In genomic region chr17:31487063-31487647, GRCh38 we compare ENCODE assay signal across 8 cellular contexts.
DNase-seq lines count a peak whose midpoint lies in the region; ATAC-seq, FAIRE-seq and TF ChIP-seq lines count a peak whose summit lies in the region.

No MANE protein-coding gene starts in this region.

- FAIRE-seq in pancreas (lab: Jason Lieb, UNC): no peak

- H3K9me3 ChIP-seq in Caco-2 (no peaks in the 10 kb centered on the region), PC-9 (ENCODE audit: insufficient read depth, low read depth) (no peaks in the 10 kb centered on the region), pancreas (no peaks in the 10 kb centered on the region)

- H3K27ac ChIP-seq in PC-9 (no peak overlapping the region), pancreas (peak overlapping the region; percentile 72 to 96 (median 92))

- no peak for DNase-seq in Caco-2
- no peak for DNase-seq in PC-9
- no peak for DNase-seq in epithelial cell of proximal tubule (ENCODE audit: low read depth)
- DNase-seq in pancreas: peak in 1 of 6 donors; percentile 33
- no peak for DNase-seq in NAMALWA (ENCODE audit: low spot score)
- no peak for DNase-seq in stimulated activated CD4-positive, alpha-beta T cell treated with anti-CD3 and anti-CD28 coated beads, Interleukin-4, amount 100 ng/mL, for 4 hours
- DNase-seq in anterior cingulate cortex (lab: John Stamatoyannopoulos, UW): no peak

- H3K4me1 ChIP-seq in Caco-2: peaks cover 30% of the 10 kb centered on the region
- H3K4me1 ChIP-seq in PC-9 (replicated peaks; ENCODE audit: insufficient read depth): peaks cover 28% of the 10 kb centered on the region
- peaks cover 23 to 38% (median 33%) of the 10 kb centered on the region in 3 donors for H3K4me1 ChIP-seq in pancreas

- TF ChIP-seq CTCF in Caco-2 (IDR thresholded peaks at IDR 0.05; ENCODE audit: insufficient read depth in 1 of 2, low read depth in 1 of 2, low read length in 1 of 2, severe bottlenecking in 1 of 2, unreplicated experiment in 1 of 2): no peak
- no peak for TF ChIP-seq CTCF in PC-9 (conservative IDR thresholded peaks at IDR 0.05)
- no peak for TF ChIP-seq CTCF in epithelial cell of proximal tubule (conservative IDR thresholded peaks at IDR 0.05; ENCODE audit: low read depth, low read length)
- no peak for TF ChIP-seq CTCF in pancreas (IDR thresholded peaks at IDR 0.05)

- intact Hi-C loops in Caco-2 (cut with micrococcal nuclease; ENCODE audit: unreplicated experiment) (loop anchor here (1.0 to 5.0 kb wide), 3 partner anchors 9 to 50 kb away; no protein-coding TSS in a partner anchor), PC-9 (cut with micrococcal nuclease; ENCODE audit: unreplicated experiment) (loop anchor here (5.0 to 10.0 kb wide), 2 partner anchors 40 to 52 kb away; no protein-coding TSS in a partner anchor), pancreas (cut with DNase I) (no loop called here)

- H3K4me2 ChIP-seq in PC-9: peak overlapping the region; percentile 90

- CTCF ChIA-PET in Caco-2 (lab: Charles Lee) (interaction anchor here (0.6 to 1.9 kb wide), 12 partner anchors 8 to 719 kb away, joined by 3 to 22 read pairs (median 4); no protein-coding TSS in a partner anchor), PC-9 (lab: Charles Lee) (interaction anchor here (0.7 kb wide), 1 partner anchor 98 kb away, joined by 3 read pairs; no protein-coding TSS in a partner anchor)

- H3K27ac Mint-ChIP-seq in Caco-2 (ENCODE audit: unreplicated experiment): peak overlapping the region; percentile 97

- H3K4me3 ChIP-seq in Caco-2 (ENCODE audit: low read depth, low read length) (peak overlapping the region; percentile 55), PC-9 (peak overlapping the region; percentile 67), epithelial cell of proximal tubule (ENCODE audit: low read depth, low read length) (peak overlapping the region; percentile 49), pancreas (peak overlapping the region in 2 of 4 donors; percentile 85 to 92)

- peaks cover 37% of the 10 kb centered on the region for H3K79me2 ChIP-seq in PC-9 (ENCODE audit: low read depth)

- POLR2A ChIA-PET in Caco-2 (lab: Charles Lee) (interaction anchor here (0.6 to 1.8 kb wide), 23 partner anchors 9 to 719 kb away, joined by 3 to 24 read pairs (median 5); partner anchors contain the start of genes NF1 and UTP6), PC-9 (lab: Charles Lee; ENCODE audit: unreplicated experiment) (interaction anchor here (0.6 to 1.2 kb wide), 6 partner anchors 8 to 118 kb away, joined by 3 to 29 read pairs (median 5); no protein-coding TSS in a partner anchor)

- H4K20me1 ChIP-seq in PC-9 (ENCODE audit: insufficient read depth): 0 out of 2 replicates have a peak, but pooled peaks cover 6% of the 10 kb centered on the region

- peaks cover 14% of the 10 kb centered on the region for H3K36me3 Mint-ChIP-seq in Caco-2 (ENCODE audit: insufficient read depth, unreplicated experiment)

- peaks cover 42% of the 10 kb centered on the region for H3K4me1 Mint-ChIP-seq in Caco-2 (ENCODE audit: low read depth, unreplicated experiment)

- peaks cover 4% of the 10 kb centered on the region for H3F3A ChIP-seq in PC-9 (ENCODE audit: insufficient read depth, low read depth)

- BruUV-seq in Caco-2 (replicated peaks; lab: Mats Ljungman, UMichigan) (TSS peak; percentile 82), PC-9 (replicated peaks; lab: Mats Ljungman, UMichigan) (TSS peak; percentile 93)

- H2AFZ ChIP-seq in PC-9: peak overlapping the region; percentile 97

- H3K27me3 ChIP-seq in Caco-2 (replicated peaks; ENCODE audit: control insufficient read depth, insufficient read depth, low read length) (no peaks in the 10 kb centered on the region), PC-9 (ENCODE audit: insufficient read depth, low read depth) (no peaks in the 10 kb centered on the region), pancreas (no peaks in the 10 kb centered on the region)

- peak overlapping the region; percentile 86 for H3K4me3 Mint-ChIP-seq in Caco-2 (ENCODE audit: unreplicated experiment)

- H3K27me3 Mint-ChIP-seq in Caco-2 (ENCODE audit: insufficient read depth, unreplicated experiment): no peaks in the 10 kb centered on the region

- WGBS in pancreas, 2 donors: 6 to 8% methylated on average over 17 of the region's 17 CpGs

- no peak for ATAC-seq in pancreas
- ATAC-seq in HG03432 (IDR thresholded peaks at IDR 0.05; ENCODE audit: unreplicated experiment): no peak

- H3K36me3 ChIP-seq in Caco-2 (ENCODE audit: control insufficient read depth, insufficient read depth, low read length) (0 out of 2 replicates have a peak, but pooled peaks cover 1% of the 10 kb centered on the region), PC-9 (ENCODE audit: low read depth) (no peaks in the 10 kb centered on the region), pancreas (no peaks in the 10 kb centered on the region)

- H3K9me3 Mint-ChIP-seq in Caco-2 (ENCODE audit: unreplicated experiment): no peaks in the 10 kb centered on the region

- H3K9me2 ChIP-seq in PC-9 (ENCODE audit: insufficient read depth): no peaks in the 10 kb centered on the region

Comparison
In these comparisons a context has a peak if more than half of its experiments do, and no peak if none do; other contexts are left out.
1. intact Hi-C loops: an anchor here in Caco-2 (1.0 to 5.0 kb wide) and PC-9 (5.0 to 10.0 kb wide); none called in pancreas.